3 cellular contexts compared by ENCODE assay signal in genomic region chr2:36535099-36535498, GRCh38.
A peak's percentile ranks its signal among the peaks of the same experiment; 100 is the strongest.
TF ChIP-seq lines count a peak whose summit lies in the region.

No MANE protein-coding gene starts in this region.

TF ChIP-seq in HepG2, 621 proteins besides CTCF, POLR2A, EP300 and RAD21:
- no peak for TF ChIP-seq KDM6A (CRISPR knock-in tag; IDR thresholded peaks at IDR 0.05; ENCODE audit: low read depth)
- TF ChIP-seq HOXA7 (CRISPR knock-in tag; IDR thresholded peaks at IDR 0.05), result no peak
- TF ChIP-seq PCBP2 (optimal IDR thresholded peaks at IDR 0.05; ENCODE audit: low read depth, low read length, poor library complexity, severe bottlenecking), result peak; percentile 98
- TF ChIP-seq HNRNPK (IDR thresholded peaks at IDR 0.05; ENCODE audit: low read depth, low read length, poor library complexity, severe bottlenecking), result peak; percentile 93

TF ChIP-seq in IMR-90, 13 proteins besides CTCF, POLR2A, EP300 and RAD21:
- TF ChIP-seq MAFK (IDR thresholded peaks at IDR 0.05; ENCODE audit: low read depth, low read length), result no peak

TF ChIP-seq in K562, 482 proteins besides CTCF, POLR2A, EP300 and RAD21:
- TF ChIP-seq ZKSCAN8 (CRISPR knock-in tag; IDR thresholded peaks at IDR 0.05) (no peak), PTRF (tag; IDR thresholded peaks at IDR 0.05) (no peak), THAP12 (CRISPR knock-in tag; IDR thresholded peaks at IDR 0.05) (no peak), HNRNPK (IDR thresholded peaks at IDR 0.05; ENCODE audit: low read depth, low read length, poor library complexity, severe bottlenecking) (peak; percentile 68), ZSCAN32 (CRISPR knock-in tag; IDR thresholded peaks at IDR 0.05) (no peak), ZNF561 (CRISPR knock-in tag; conservative IDR thresholded peaks at IDR 0.05) (no peak), PCBP2 (IDR thresholded peaks at IDR 0.05; ENCODE audit: low read depth, low read length, poor library complexity, severe bottlenecking) (peak; percentile 52), ZNF436 (CRISPR knock-in tag; IDR thresholded peaks at IDR 0.05) (no peak)
